9 cellular contexts compared by ENCODE assay signal in the genomic region with DNA sequence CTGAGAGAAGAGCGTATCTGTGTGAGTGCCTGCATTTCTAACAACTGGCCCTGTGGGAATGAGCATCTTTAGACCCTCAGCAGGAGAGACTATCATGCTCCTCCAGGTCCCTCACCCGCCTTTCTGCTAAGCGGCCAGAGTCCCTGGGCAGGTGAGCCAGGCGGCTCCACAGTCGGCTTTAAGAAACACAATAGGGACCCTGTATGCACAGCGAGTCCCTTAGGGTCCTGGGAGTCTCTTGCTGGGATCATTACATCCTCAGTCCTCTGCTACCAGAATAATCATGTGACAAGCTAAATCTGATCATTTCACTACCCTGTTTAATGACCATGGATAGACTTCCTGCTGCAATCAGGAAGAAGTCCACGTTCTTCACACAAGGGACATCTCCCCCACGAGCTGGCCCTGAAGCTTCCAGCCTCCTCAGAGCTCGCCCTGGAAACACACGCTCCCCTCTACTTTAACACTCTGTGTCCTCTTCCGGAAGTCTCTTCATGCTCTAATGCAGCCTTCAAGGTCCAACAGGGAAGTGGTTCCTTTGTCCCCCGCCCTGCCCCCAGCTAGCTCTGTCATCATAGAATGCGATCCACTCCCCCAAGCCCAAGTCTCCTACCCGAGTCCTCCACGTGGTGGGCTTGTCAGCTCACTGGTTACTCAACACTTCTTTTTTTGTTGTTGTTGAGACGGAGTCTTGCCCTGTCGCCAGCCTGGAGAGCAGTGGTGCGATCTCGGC.
A peak's percentile ranks its signal among the peaks of the same experiment; 100 is the strongest.
DNase-seq lines count a peak whose midpoint lies in the region; ATAC-seq, FAIRE-seq and TF ChIP-seq lines count a peak whose summit lies in the region.
"Had no signal": no experiment of that assay in that cellular context is flagged by ENCODE, and none has a peak within 500 bp of the region (broad histone marks: within the 10 kb centered on the region; RNA-seq: fewer than 3 reads in every experiment).

No MANE protein-coding gene starts in this region.

- H3K36me3 ChIP-seq in muscle layer of duodenum (ENCODE audit: control insufficient read depth in 1 of 2, insufficient read depth in 2 of 2, low read length in 2 of 2) = no peaks in the 10 kb centered on the region

- FAIRE-seq in GM12892 (lab: Jason Lieb, UNC) = peak; percentile 91

- POLR2A ChIA-PET in activated B cell treated with CpG ODN at 0.5 μM for 24 hours (lab: Charles Lee) = interaction anchor here (0.6 to 6.3 kb wide), 11 partner anchors 10 to 178 kb away, joined by 5 to 112 read pairs (median 12); no protein-coding TSS in a partner anchor

- peak; percentile 53 for DNase-seq in GM12892 (ENCODE audit: insufficient read length)
- peak; percentile 46 for DNase-seq in activated B cell treated with CpG ODN at 0.5 μM for 24 hours
- no peak for DNase-seq in cortex of kidney (lab: John Stamatoyannopoulos, UW)
- no peak for DNase-seq in stimulated activated CD4-positive, alpha-beta T cell treated with anti-CD3 and anti-CD28 coated beads, Interleukin-2, amount 100 ng/mL, for 48 hours
- no peak for DNase-seq in NCI-H1417 treated with DMSO at 0.1 percent for 48 hours (lab: John Stamatoyannopoulos, UW)
- DNase-seq in NCI-H2029 (lab: John Stamatoyannopoulos, UW) = no peak
- DNase-seq: activated CD4-positive, alpha-beta memory T cell treated with anti-CD3 and anti-CD28 coated beads, Interleukin-2, amount 10 ng/mL, durations not matched to agents 7 days and 5 days had no signal

- H3K27ac Mint-ChIP-seq in activated B cell treated with CpG ODN at 0.5 μM for 24 hours = peak overlapping the region; percentile 87
- H3K27ac Mint-ChIP-seq: activated CD4-positive, alpha-beta memory T cell treated with anti-CD3 and anti-CD28 coated beads, Interleukin-2, amount 10 ng/mL, durations not matched to agents 7 days and 5 days had no signal

- H3K36me3 Mint-ChIP-seq in activated B cell treated with CpG ODN at 0.5 μM for 24 hours (ENCODE audit: low read depth) = peaks cover 17% of the 10 kb centered on the region

- peak overlapping the region; percentile 33 for H3K27ac ChIP-seq in muscle layer of duodenum (ENCODE audit: low read length)

- CTCF ChIA-PET in activated B cell treated with CpG ODN at 0.5 μM for 24 hours (lab: Charles Lee) = interaction anchor here (0.6 to 4.6 kb wide), 7 partner anchors 8 to 706 kb away, joined by 3 to 72 read pairs (median 10); no protein-coding TSS in a partner anchor

- H3K4me3 ChIP-seq in muscle layer of duodenum (ENCODE audit: low read depth in 1 of 2, low read length in 2 of 2) = no peak overlapping the region

- no peaks in the 10 kb centered on the region for H3K9me3 ChIP-seq in muscle layer of duodenum (ENCODE audit: control insufficient read depth in 1 of 2, low read length in 2 of 2)

- intact Hi-C loops in activated B cell treated with CpG ODN at 0.5 μM for 24 hours (cut with micrococcal nuclease) = loop anchor here (1.0 to 10.0 kb wide), 3 partner anchors 13 to 315 kb away; no protein-coding TSS in a partner anchor

- TF ChIP-seq POLR2A in GM12892 (IDR thresholded peaks at IDR 0.05; ENCODE audit: low read depth, low read length) = peak; percentile 74

- H3K4me1 ChIP-seq in muscle layer of duodenum (ENCODE audit: control insufficient read depth in 1 of 2, insufficient read depth in 2 of 2, low read length in 2 of 2) = peaks cover 38 to 79% of the 10 kb centered on the region in 2 donors

- TF ChIP-seq CTCF in activated B cell treated with CpG ODN at 0.5 μM for 24 hours (IDR thresholded peaks at IDR 0.05) = no peak

- no peaks in the 10 kb centered on the region for H3K27me3 Mint-ChIP-seq in activated B cell treated with CpG ODN at 0.5 μM for 24 hours
- H3K27me3 Mint-ChIP-seq: activated CD4-positive, alpha-beta memory T cell treated with anti-CD3 and anti-CD28 coated beads, Interleukin-2, amount 10 ng/mL, durations not matched to agents 7 days and 5 days had no signal

- peak overlapping the region; percentile 71 for H3K4me3 Mint-ChIP-seq in activated B cell treated with CpG ODN at 0.5 μM for 24 hours
- H3K4me3 Mint-ChIP-seq: activated CD4-positive, alpha-beta memory T cell treated with anti-CD3 and anti-CD28 coated beads, Interleukin-2, amount 10 ng/mL, durations not matched to agents 7 days and 5 days had no signal

- H3K9me3 Mint-ChIP-seq in activated B cell treated with CpG ODN at 0.5 μM for 24 hours = no peaks in the 10 kb centered on the region
- H3K9me3 Mint-ChIP-seq: activated CD4-positive, alpha-beta memory T cell treated with anti-CD3 and anti-CD28 coated beads, Interleukin-2, amount 10 ng/mL, durations not matched to agents 7 days and 5 days had no signal

- peaks cover 70% of the 10 kb centered on the region for H3K4me1 Mint-ChIP-seq in activated B cell treated with CpG ODN at 0.5 μM for 24 hours

- no peaks in the 10 kb centered on the region for H3K27me3 ChIP-seq in muscle layer of duodenum (ENCODE audit: low read depth, low read length)

- ATAC-seq in HG02678 (IDR thresholded peaks at IDR 0.05; ENCODE audit: unreplicated experiment) (peak; percentile 64), activated B cell treated with CpG ODN at 0.5 μM for 24 hours (ENCODE audit: low read depth) (peak; percentile 87)

Comparison
In these comparisons a context has a peak if more than half of its experiments do, and no peak if none do; other contexts are left out.
1. DNase-seq: peak in GM12892 (single experiment) and activated B cell treated with CpG ODN at 0.5 μM for 24 hours (single experiment); none in cortex of kidney (single experiment), stimulated activated CD4-positive, alpha-beta T cell treated with anti-CD3 and anti-CD28 coated beads, Interleukin-2, amount 100 ng/mL, for 48 hours (0 of 2), NCI-H1417 treated with DMSO at 0.1 percent for 48 hours (single experiment) and NCI-H2029 (single experiment).